Comparison of ENCODE assay signal across 8 cellular contexts in the genomic region with DNA sequence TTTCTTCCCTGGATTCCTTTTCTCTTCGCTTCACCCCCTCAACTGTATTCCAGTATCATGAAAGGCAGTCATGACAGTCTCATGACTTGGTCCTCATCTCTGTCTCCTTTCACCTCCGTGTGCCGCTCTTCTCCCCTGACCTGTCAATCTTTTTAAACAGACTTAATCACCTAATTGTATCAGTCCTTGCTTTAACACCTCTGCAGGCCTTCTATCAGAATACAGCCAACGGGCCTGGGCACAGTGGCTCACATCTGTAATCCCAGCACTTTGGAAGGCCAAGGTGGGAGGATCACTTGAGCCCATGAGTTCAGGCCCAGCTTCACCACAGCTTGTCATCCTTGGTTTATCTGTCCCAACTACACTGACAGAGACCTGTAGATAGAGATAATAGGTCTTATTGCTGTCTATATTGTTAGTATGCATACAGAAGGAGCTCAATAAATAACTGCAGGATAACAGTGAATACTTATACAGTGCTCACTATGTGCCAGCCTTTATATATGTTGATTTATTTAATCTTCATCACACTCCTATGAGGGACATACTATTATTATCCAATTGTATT. TPM values are rescaled to one million over a fixed set of nuclear protein-coding genes. Genes with fewer than 3 reads are reported as not detected.
A peak's percentile ranks its signal among the peaks of the same experiment; 100 is the strongest.
DNase-seq lines count a peak whose midpoint lies in the region; ATAC-seq and TF ChIP-seq lines count a peak whose summit lies in the region.

No MANE protein-coding gene starts in this region.

- H3K27ac Mint-ChIP-seq in nephron progenitor cell: peak overlapping the region; percentile 31

- H3K4me3 ChIP-seq in BLaER1: peak overlapping the region; percentile 81
- H3K4me3 ChIP-seq in NB4 (ENCODE audit: low read depth, low read length): peak overlapping the region; percentile 99
- H3K4me3 ChIP-seq in dorsolateral prefrontal cortex: peak overlapping the region; percentile 60 to 99 (median 86)

- peak overlapping the region; percentile 95 for H3K4me2 ChIP-seq in BLaER1

- H3K36me3 ChIP-seq in BLaER1: peaks cover 36% of the 10 kb centered on the region

- peaks cover 3% of the 10 kb centered on the region for H3K27me3 Mint-ChIP-seq in nephron progenitor cell (ENCODE audit: low read depth, poor library complexity)

- peaks cover 44% of the 10 kb centered on the region for H3K4me1 Mint-ChIP-seq in nephron progenitor cell

- H3K9ac ChIP-seq in BLaER1: peak overlapping the region; percentile 91

- H3K27me3 ChIP-seq in BLaER1 (no peaks in the 10 kb centered on the region), dorsolateral prefrontal cortex (no peaks in the 10 kb centered on the region)

- H3K4me3 Mint-ChIP-seq in nephron progenitor cell: peak overlapping the region; percentile 98

- no peak for TF ChIP-seq CTCF in NB4 (IDR thresholded peaks at IDR 0.05; ENCODE audit: low read depth, low read length)
- TF ChIP-seq CTCF in dorsolateral prefrontal cortex (IDR thresholded peaks at IDR 0.05 in 54 of 56, conservative IDR thresholded peaks at IDR 0.05 in 2 of 56; ENCODE audit: low read depth in 1 of 56, partially characterized antibody in 56 of 56): no peak
- no peak for TF ChIP-seq CTCF in nephron progenitor cell (IDR thresholded peaks at IDR 0.05)

- H3K27ac ChIP-seq in BLaER1: peak overlapping the region; percentile 96; the same call in 1 of the 2 replicates
- H3K27ac ChIP-seq in dorsolateral prefrontal cortex: peak overlapping the region in 57 of 59 donors; percentile 85 to 100 (median 97)

- DNase-seq in NB4 (ENCODE audit: low read depth) (no peak), dorsolateral prefrontal cortex (no peak), nephron progenitor cell (no peak), NCI-H1417 treated with DMSO at 0.1 percent for 48 hours (lab: John Stamatoyannopoulos, UW) (no peak), NCI-H1048 (lab: John Stamatoyannopoulos, UW) (no peak), HPDE6-E6E7 (ENCODE audit: extremely low spot score) (no peak)

- H4K20me1 ChIP-seq in BLaER1: no peaks in the 10 kb centered on the region

- TF ChIP-seq POLR2A in NB4 (IDR thresholded peaks at IDR 0.05; ENCODE audit: extremely low read depth, insufficient read length): no peak

- H3K9me3 Mint-ChIP-seq in nephron progenitor cell: no peaks in the 10 kb centered on the region

- no peak for ATAC-seq in GM21737 (IDR thresholded peaks at IDR 0.05; ENCODE audit: unreplicated experiment)

- H3K36me3 Mint-ChIP-seq in nephron progenitor cell (ENCODE audit: low read depth): peaks cover 28% of the 10 kb centered on the region

- no peaks in the 10 kb centered on the region for H3K9me3 ChIP-seq in BLaER1

- peaks cover 41% of the 10 kb centered on the region for H3K4me1 ChIP-seq in BLaER1

- intact Hi-C loops in dorsolateral prefrontal cortex (cut with DNase I): loop anchor here in 1 of 2 donors (10.0 kb wide), 1 partner anchor 206 kb away; a partner anchor contains a TSS

RNA-seq across cellular contexts. Expression of a gene that starts 1.2 kb away (rescaled TPM):
- 10 to 100 TPM in 119 of 120 experiments, 1 to 10 TPM in 1; 9.7 to 27.8 (median 16.8) TPM for total RNA-seq in dorsolateral prefrontal cortex

RNA-seq across cellular contexts. Expression of a gene that starts 1.4 kb away (rescaled TPM):
- total RNA-seq in dorsolateral prefrontal cortex: 10 to 100 TPM; 46.6 to 98.0 (median 72.6) TPM

RNA-seq across cellular contexts. Expression of a gene that starts 6.2 kb away (rescaled TPM):
- total RNA-seq in dorsolateral prefrontal cortex: 10 to 100 TPM in 78 of 120 experiments, 1 to 10 TPM in 42; 5.6 to 16.5 (median 11.0) TPM

RNA-seq across cellular contexts. Expression of a gene that starts 19.2 kb away (rescaled TPM):
- total RNA-seq in dorsolateral prefrontal cortex: 10 to 100 TPM; 11.3 to 28.4 (median 19.5) TPM

RNA-seq across cellular contexts. Expression of a gene that starts 19.4 kb away (rescaled TPM):
- total RNA-seq in dorsolateral prefrontal cortex: 10 to 100 TPM; 19.4 to 81.4 (median 38.0) TPM
